In genomic region chr2:144798019-144798418, GRCh38 we compare ENCODE assay signal across 24 cellular contexts.
"Had no signal": no experiment of that assay in that cellular context is flagged by ENCODE, and none has a peak within 500 bp of the region (broad histone marks: within the 10 kb centered on the region; RNA-seq: fewer than 3 reads in every experiment).

No MANE protein-coding gene starts in this region.

- H3K4me1 Mint-ChIP-seq: activated naive CD8-positive, alpha-beta T cell treated with anti-CD3 and anti-CD28 coated beads, Interleukin-2, amount 10 ng/mL, durations not matched to agents 7 days and 5 days had no signal

- H3K4me3 ChIP-seq: breast epithelium, SJCRH30 had no signal

- H3K4me3 Mint-ChIP-seq: activated CD8-positive, alpha-beta T cell treated with anti-CD3 and anti-CD28 coated beads, Interleukin-2, amount 10 ng/mL, durations not matched to agents 7 days and 5 days; activated naive CD8-positive, alpha-beta T cell treated with anti-CD3 and anti-CD28 coated beads, Interleukin-2, amount 10 ng/mL, durations not matched to agents 7 days and 5 days; T-helper 1 cell treated with Interleukin-12 subunit alpha and Interleukin-12 subunit beta and Interleukin-4 antibody, amounts not matched to agents 30 μg/mL and 1 μg/mL, for 36 hours; WTC11 had no signal

- H3K36me3 Mint-ChIP-seq: activated naive CD8-positive, alpha-beta T cell treated with anti-CD3 and anti-CD28 coated beads, Interleukin-2, amount 10 ng/mL, durations not matched to agents 7 days and 5 days; WTC11 had no signal

- H3K36me3 ChIP-seq: breast epithelium, SJCRH30 had no signal

- DNase-seq: activated CD4-positive, alpha-beta T cell treated with anti-CD3 and anti-CD28 coated beads for 48 hours; activated CD4-positive, alpha-beta T cell treated with anti-CD3 and anti-CD28 coated beads, Interleukin-2, amount 50 U/mL, for 4 hours; activated CD4-positive, CD25-positive, alpha-beta regulatory T cell treated with anti-CD3 and anti-CD28 coated beads, Interleukin-2, amount 50 U/mL, for 72 hours; activated CD8-positive, alpha-beta memory T cell treated with anti-CD3 and anti-CD28 coated beads, Interleukin-2, amount 50 U/mL, for 48 hours; activated CD8-positive, alpha-beta T cell treated with anti-CD3 and anti-CD28 coated beads, Interleukin-2, amount 10 ng/mL, durations not matched to agents 7 days and 5 days; activated naive CD4-positive, alpha-beta T cell treated with anti-CD3 and anti-CD28 coated beads, Interleukin-2, amount 50 U/mL, for 16 hours; activated naive CD8-positive, alpha-beta T cell treated with anti-CD3 and anti-CD28 coated beads, Interleukin-2, amount 10 ng/mL, durations not matched to agents 7 days and 5 days; activated T-cell treated with anti-CD3 and anti-CD28 coated beads, Interleukin-2, amount 50 U/mL, for 1 hour; aorta; caudate nucleus; MM.1S; NCI-H1105; NCI-H1436; NCI-H187; NCI-H2081 treated with DMSO at 0.1 percent for 48 hours; NCI-H226; NCI-H526 treated with DMSO at 0.1 percent for 48 hours; NCI-H82; RPMI8226; SJCRH30 had no signal

- ATAC-seq: activated CD8-positive, alpha-beta T cell treated with anti-CD3 and anti-CD28 coated beads, Interleukin-2, amount 10 ng/mL, durations not matched to agents 7 days and 5 days; Right ventricle myocardium inferior; WTC11 had no signal

- H3K9me3 Mint-ChIP-seq: T-helper 1 cell treated with Interleukin-12 subunit alpha and Interleukin-12 subunit beta and Interleukin-4 antibody, amounts not matched to agents 30 μg/mL and 1 μg/mL, for 36 hours; WTC11 had no signal

- H3K27ac ChIP-seq: breast epithelium, SJCRH30 had no signal

- H3K4me1 ChIP-seq: breast epithelium had no signal

- H3K27ac Mint-ChIP-seq: activated CD8-positive, alpha-beta T cell treated with anti-CD3 and anti-CD28 coated beads, Interleukin-2, amount 10 ng/mL, durations not matched to agents 7 days and 5 days; activated naive CD8-positive, alpha-beta T cell treated with anti-CD3 and anti-CD28 coated beads, Interleukin-2, amount 10 ng/mL, durations not matched to agents 7 days and 5 days; T-helper 1 cell treated with Interleukin-12 subunit alpha and Interleukin-12 subunit beta and Interleukin-4 antibody, amounts not matched to agents 30 μg/mL and 1 μg/mL, for 36 hours; WTC11 had no signal

- H3K27me3 ChIP-seq: breast epithelium, SJCRH30 had no signal

- H3K9me3 ChIP-seq: breast epithelium, SJCRH30 had no signal
